Comparison of ENCODE assay signal across 22 cellular contexts in the genomic region with DNA sequence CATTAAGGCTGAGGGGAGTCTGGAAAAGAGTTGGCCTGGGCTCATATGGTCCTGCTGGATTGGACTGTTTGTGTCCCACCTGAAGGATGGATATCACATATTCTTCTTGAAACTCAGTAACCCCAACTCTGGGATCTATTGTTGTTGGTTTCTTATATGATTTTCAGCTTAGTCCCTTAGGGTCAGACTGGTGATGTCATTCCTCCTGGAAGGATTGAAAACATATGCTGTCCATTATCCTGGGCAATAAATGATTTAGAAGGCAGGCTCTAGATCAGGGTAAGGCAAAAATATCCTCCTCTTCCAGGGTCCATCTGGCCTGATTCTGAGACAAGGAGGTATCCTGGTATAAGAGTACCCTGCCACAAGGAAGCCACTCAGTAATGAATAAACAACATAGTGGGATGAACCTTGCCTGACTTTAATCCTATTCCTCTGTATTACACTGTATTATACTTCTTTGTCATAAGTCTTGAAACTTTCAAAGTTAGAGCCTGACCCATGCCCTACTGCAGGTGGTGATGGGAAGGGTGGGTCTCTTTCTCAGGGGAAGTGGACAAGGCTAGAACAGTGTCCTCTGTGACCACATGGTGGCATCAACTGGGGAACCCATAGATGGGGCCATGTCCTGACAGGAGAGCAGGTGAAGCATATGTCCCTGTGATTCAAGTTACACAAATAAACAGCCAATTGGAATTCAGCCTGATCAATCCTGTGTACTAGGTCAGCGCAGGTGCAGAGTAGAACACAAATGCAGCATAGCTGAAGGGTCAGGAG.
"Had no signal": no experiment of that assay in that cellular context is flagged by ENCODE, and none has a peak within 500 bp of the region (broad histone marks: within the 10 kb centered on the region; RNA-seq: fewer than 3 reads in every experiment).

No MANE protein-coding gene starts in this region.

- H3K27ac Mint-ChIP-seq: activated CD8-positive, alpha-beta memory T cell treated with anti-CD3 and anti-CD28 coated beads, Interleukin-2, amount 10 ng/mL, durations not matched to agents 7 days and 5 days; activated naive CD4-positive, alpha-beta T cell treated with anti-CD3 and anti-CD28 coated beads, Interleukin-2, amount 50 U/mL, for 24 hours; activated T-cell treated with anti-CD3 and anti-CD28 coated beads, Interleukin-2, amount 50 U/mL, for 24 hours; dendritic cell treated with granulocyte-macrophage colony-stimulating factor and Interleukin-4, amounts not matched to agents 40 ng/mL and 50 ng/mL, for 4 days; effector memory CD8-positive, alpha-beta T cell; memory B cell; nephron; T-helper 1 cell treated with Interleukin-12 subunit alpha and Interleukin-12 subunit beta and Interleukin-4 antibody, amounts not matched to agents 30 μg/mL and 1 μg/mL, for 36 hours had no signal

- H3K9me3 Mint-ChIP-seq: activated T-cell treated with anti-CD3 and anti-CD28 coated beads, Interleukin-2, amount 50 U/mL, for 24 hours; dendritic cell treated with granulocyte-macrophage colony-stimulating factor and Interleukin-4, amounts not matched to agents 40 ng/mL and 50 ng/mL, for 4 days had no signal

- H3K27ac ChIP-seq: body of pancreas, left lung, spleen had no signal

- H3K4me1 ChIP-seq: body of pancreas, left lung, spleen had no signal

- H3K27me3 Mint-ChIP-seq: activated CD8-positive, alpha-beta memory T cell treated with anti-CD3 and anti-CD28 coated beads, Interleukin-2, amount 10 ng/mL, durations not matched to agents 7 days and 5 days; activated naive CD4-positive, alpha-beta T cell treated with anti-CD3 and anti-CD28 coated beads, Interleukin-2, amount 50 U/mL, for 24 hours; activated T-cell treated with anti-CD3 and anti-CD28 coated beads, Interleukin-2, amount 50 U/mL, for 24 hours; dendritic cell treated with granulocyte-macrophage colony-stimulating factor and Interleukin-4, amounts not matched to agents 40 ng/mL and 50 ng/mL, for 4 days; effector memory CD8-positive, alpha-beta T cell; memory B cell had no signal

- H3K4me3 ChIP-seq: body of pancreas, left lung, spleen had no signal

- H3K36me3 Mint-ChIP-seq: activated CD8-positive, alpha-beta memory T cell treated with anti-CD3 and anti-CD28 coated beads, Interleukin-2, amount 10 ng/mL, durations not matched to agents 7 days and 5 days; activated naive CD4-positive, alpha-beta T cell treated with anti-CD3 and anti-CD28 coated beads, Interleukin-2, amount 50 U/mL, for 24 hours; memory B cell had no signal

- ATAC-seq: activated CD8-positive, alpha-beta memory T cell treated with anti-CD3 and anti-CD28 coated beads, Interleukin-2, amount 10 ng/mL, durations not matched to agents 7 days and 5 days; body of pancreas; effector memory CD8-positive, alpha-beta T cell; left lung; sciatic nerve had no signal

- DNase-seq: activated CD4-positive, alpha-beta T cell treated with anti-CD3 and anti-CD28 coated beads, Interleukin-2, amount 50 U/mL, for 4 hours; activated CD8-positive, alpha-beta memory T cell treated with anti-CD3 and anti-CD28 coated beads, Interleukin-2, amount 10 ng/mL, durations not matched to agents 7 days and 5 days; activated effector memory CD4-positive, alpha-beta T cell treated with Interleukin-2 at 50 U/mL for 16 hours; activated T-cell treated with anti-CD3 and anti-CD28 coated beads, Interleukin-2, amount 50 U/mL, for 24 hours; amniotic stem cell; body of pancreas; cerebellar nuclear complex; effector memory CD8-positive, alpha-beta T cell; erythroblast; islet precursor cell; left lung; spleen; stimulated activated CD4-positive, alpha-beta T cell treated with anti-CD3 and anti-CD28 coated beads, Interleukin-2, amount 100 ng/mL, for 24 hours; stimulated activated naive CD4-positive, alpha-beta T cell treated with Interleukin-2 at 50 U/mL for 16 hours; trophoblast cell had no signal

- FAIRE-seq: TTC549 had no signal

- H3K4me1 Mint-ChIP-seq: activated CD8-positive, alpha-beta memory T cell treated with anti-CD3 and anti-CD28 coated beads, Interleukin-2, amount 10 ng/mL, durations not matched to agents 7 days and 5 days; activated naive CD4-positive, alpha-beta T cell treated with anti-CD3 and anti-CD28 coated beads, Interleukin-2, amount 50 U/mL, for 24 hours; memory B cell had no signal

- H3K27me3 ChIP-seq: body of pancreas, left lung, spleen had no signal

- H3K36me3 ChIP-seq: left lung, spleen had no signal

- H3K4me3 Mint-ChIP-seq: activated CD8-positive, alpha-beta memory T cell treated with anti-CD3 and anti-CD28 coated beads, Interleukin-2, amount 10 ng/mL, durations not matched to agents 7 days and 5 days; activated naive CD4-positive, alpha-beta T cell treated with anti-CD3 and anti-CD28 coated beads, Interleukin-2, amount 50 U/mL, for 24 hours; activated T-cell treated with anti-CD3 and anti-CD28 coated beads, Interleukin-2, amount 50 U/mL, for 24 hours; dendritic cell treated with granulocyte-macrophage colony-stimulating factor and Interleukin-4, amounts not matched to agents 40 ng/mL and 50 ng/mL, for 4 days; effector memory CD8-positive, alpha-beta T cell; memory B cell; nephron; T-helper 1 cell treated with Interleukin-12 subunit alpha and Interleukin-12 subunit beta and Interleukin-4 antibody, amounts not matched to agents 30 μg/mL and 1 μg/mL, for 36 hours had no signal
